Comparison of ENCODE assay signal across 30 cellular contexts in the genomic region with DNA sequence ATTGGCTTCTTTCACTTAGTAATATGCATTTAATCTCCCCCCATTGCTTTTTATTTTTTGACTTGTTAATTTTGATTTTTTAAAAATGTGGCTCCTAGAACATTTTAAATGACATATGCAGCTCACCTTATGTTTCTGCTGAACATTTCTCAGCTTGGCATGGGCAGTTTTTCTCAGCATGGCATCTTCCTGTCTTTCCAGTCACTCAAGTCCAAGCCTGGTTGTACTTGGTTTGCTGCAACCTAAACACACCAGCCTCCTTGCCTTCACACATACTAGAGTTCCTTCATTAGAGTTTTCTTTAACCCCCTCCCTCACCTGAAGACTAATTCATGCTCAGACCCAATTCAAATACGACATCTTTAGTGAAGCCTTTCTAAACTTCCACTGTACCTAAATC.
DNase-seq lines count a peak whose midpoint lies in the region; ATAC-seq, FAIRE-seq and TF ChIP-seq lines count a peak whose summit lies in the region.
"Had no signal": no experiment of that assay in that cellular context is flagged by ENCODE, and none has a peak within 500 bp of the region (broad histone marks: within the 10 kb centered on the region; RNA-seq: fewer than 3 reads in every experiment).

No MANE protein-coding gene starts in this region.

- peaks cover 65% of the 10 kb centered on the region for H3K4me1 Mint-ChIP-seq in HFFc6 (ENCODE audit: low read depth)
- peaks cover 59% of the 10 kb centered on the region for H3K4me1 Mint-ChIP-seq in brain

- H3K4me3 Mint-ChIP-seq in HFFc6 (no peak overlapping the region), brain (no peak overlapping the region)
- H3K4me3 Mint-ChIP-seq: activated CD4-positive, alpha-beta T cell treated with anti-CD3 and anti-CD28 coated beads for 36 hours; activated T-cell treated with anti-CD3 and anti-CD28 coated beads, Interleukin-2, amount 50 U/mL, for 4 hours; natural killer cell had no signal

- in situ Hi-C loops in KBM-7 (cut with MboI; ENCODE audit: low pct_unique_long_range_greater_than_20kb, low sequenced_read_pairs), result no loop called here

- H3K9me1 ChIP-seq in keratinocyte (ENCODE audit: control insufficient read depth, extremely low read depth, insufficient read depth, low read length), result no peaks in the 10 kb centered on the region

- FAIRE-seq in keratinocyte (lab: Jason Lieb, UNC), result no peak
- FAIRE-seq: endothelial cell of umbilical vein, H54, HTR-8/SVneo had no signal

- H3K36me3 Mint-ChIP-seq in HFFc6 (ENCODE audit: low read depth) (peaks cover 26% of the 10 kb centered on the region), brain (no peaks in the 10 kb centered on the region)
- H3K36me3 Mint-ChIP-seq: natural killer cell had no signal

- H4K20me1 ChIP-seq in keratinocyte (ENCODE audit: control insufficient read depth, extremely low read depth, insufficient read depth, low read length), result no peaks in the 10 kb centered on the region

- no peak for ATAC-seq in GM18519 (IDR thresholded peaks at IDR 0.05; ENCODE audit: low FRiP score, unreplicated experiment)
- no peak for ATAC-seq in activated CD4-positive, CD25-positive, alpha-beta regulatory T cell treated with anti-CD3 and anti-CD28 coated beads, Interleukin-2, amount 50 U/mL, for 24 hours
- ATAC-seq: activated CD4-positive, alpha-beta T cell treated with anti-CD3 and anti-CD28 coated beads for 36 hours; natural killer cell had no signal

- peaks cover 29% of the 10 kb centered on the region for H3K4me1 ChIP-seq in keratinocyte (ENCODE audit: control insufficient read depth, extremely low read depth, insufficient read depth, low read length)

- TF ChIP-seq CTCF in HFFc6 (IDR thresholded peaks at IDR 0.05) (no peak), brain (conservative IDR thresholded peaks at IDR 0.05) (no peak), keratinocyte (optimal IDR thresholded peaks at IDR 0.05 in 1 of 3, IDR thresholded peaks at IDR 0.05 in 1 of 3, conservative IDR thresholded peaks at IDR 0.05 in 1 of 3; ENCODE audit: extremely low read depth in 1 of 3, insufficient read depth in 2 of 3, low read length in 3 of 3) (no peak)

- no peak overlapping the region for H3K9ac ChIP-seq in keratinocyte (ENCODE audit: control insufficient read depth, extremely low read depth, insufficient read depth, low read length)
- H3K9ac ChIP-seq: BLaER1, KMS-11 had no signal

- DNase-seq in HFFc6 (no peak), keratinocyte (ENCODE audit: low read depth, low spot score) (no peak), NCI-H510A (lab: John Stamatoyannopoulos, UW) (no peak), KBM-7 (no peak)
- DNase-seq: activated CD4-positive, alpha-beta T cell treated with anti-CD3 and anti-CD28 coated beads for 36 hours; activated naive CD4-positive, alpha-beta T cell; activated T-cell treated with anti-CD3 and anti-CD28 coated beads, Interleukin-2, amount 50 U/mL, for 4 hours; adrenal gland; dermis blood vessel endothelial cell; DMS53; GF-D8; natural killer cell; NCI-H187; NCI-H2171 treated with DMSO at 0.1 percent for 48 hours; NCI-H524 treated with DMSO at 0.1 percent for 48 hours; ovary; SK-N-SH; stimulated activated naive CD4-positive, alpha-beta T cell treated with Interleukin-2 at 50 U/mL for 16 hours; T-helper 2 cell; upper lobe of left lung had no signal

- no peaks in the 10 kb centered on the region for H3K9me3 Mint-ChIP-seq in HFFc6
- H3K9me3 Mint-ChIP-seq in brain, result peaks cover 0 to 2% (median 0%) of the 10 kb centered on the region in 5 experiments
- H3K9me3 Mint-ChIP-seq: activated T-cell treated with anti-CD3 and anti-CD28 coated beads, Interleukin-2, amount 50 U/mL, for 4 hours; natural killer cell had no signal

- no peaks in the 10 kb centered on the region for H3K9me3 ChIP-seq in keratinocyte (ENCODE audit: control insufficient read depth, low read depth, low read length)
- H3K9me3 ChIP-seq: adrenal gland, BLaER1, ovary, SK-N-SH, upper lobe of left lung had no signal

- dilution Hi-C loops in keratinocyte (cut with MboI; ENCODE audit: extremely low pct_ligation_motif_present, low sequenced_read_pairs), result no loop called here

- H3K4me3 ChIP-seq in keratinocyte (ENCODE audit: control insufficient read depth in 2 of 3, extremely low read depth in 1 of 3, insufficient read depth in 2 of 3, low read depth in 1 of 3, low read length in 3 of 3), result no peak overlapping the region
- H3K4me3 ChIP-seq in skin epidermis, result no peak overlapping the region
- H3K4me3 ChIP-seq: adrenal gland, BLaER1, cardiac muscle cell, ovary, upper lobe of left lung had no signal

- no peaks in the 10 kb centered on the region for H3K27me3 ChIP-seq in keratinocyte (ENCODE audit: control insufficient read depth, extremely low read depth, insufficient read depth, low read length)
- H3K27me3 ChIP-seq: adrenal gland, BLaER1, cardiac muscle cell, ovary, upper lobe of left lung had no signal

- H3K27ac Mint-ChIP-seq in HFFc6, result peak overlapping the region; percentile 97
- H3K27ac Mint-ChIP-seq in brain, result peak overlapping the region in 4 of 5 experiments; percentile 26 to 98 (median 90)
- H3K27ac Mint-ChIP-seq: natural killer cell had no signal

- H3K79me2 ChIP-seq in keratinocyte (ENCODE audit: control insufficient read depth, insufficient read depth, low read length), result no peaks in the 10 kb centered on the region

- no peak overlapping the region for H2AFZ ChIP-seq in keratinocyte (ENCODE audit: control insufficient read depth, low read length)

- no peak overlapping the region for H3K4me2 ChIP-seq in keratinocyte (ENCODE audit: control insufficient read depth, extremely low read depth, insufficient read depth, low read depth, low read length)
- H3K4me2 ChIP-seq: KMS-11, SK-N-SH had no signal

- no peaks in the 10 kb centered on the region for H3K36me3 ChIP-seq in keratinocyte (ENCODE audit: control insufficient read depth in 2 of 2, extremely low read depth in 1 of 2, insufficient read depth in 2 of 2, low read length in 2 of 2)
- H3K36me3 ChIP-seq: adrenal gland, BLaER1, cardiac muscle cell, ovary, upper lobe of left lung had no signal

- H3K27ac ChIP-seq in keratinocyte (ENCODE audit: control insufficient read depth, insufficient read depth, low read length) (peak overlapping the region; percentile 80), skin epidermis (peak overlapping the region in 14 of 21 experiments; percentile 18 to 87 (median 76))
- H3K27ac ChIP-seq: BLaER1, cardiac muscle cell, KMS-11 had no signal

- H3K27me3 Mint-ChIP-seq in HFFc6 (ENCODE audit: insufficient read depth) (peaks cover 2% of the 10 kb centered on the region; the same call in 1 of the 2 replicates), brain (no peaks in the 10 kb centered on the region)
- H3K27me3 Mint-ChIP-seq: activated CD4-positive, alpha-beta T cell treated with anti-CD3 and anti-CD28 coated beads for 36 hours had no signal
